Comparison of ENCODE assay signal across 31 cellular contexts in the genomic region with DNA sequence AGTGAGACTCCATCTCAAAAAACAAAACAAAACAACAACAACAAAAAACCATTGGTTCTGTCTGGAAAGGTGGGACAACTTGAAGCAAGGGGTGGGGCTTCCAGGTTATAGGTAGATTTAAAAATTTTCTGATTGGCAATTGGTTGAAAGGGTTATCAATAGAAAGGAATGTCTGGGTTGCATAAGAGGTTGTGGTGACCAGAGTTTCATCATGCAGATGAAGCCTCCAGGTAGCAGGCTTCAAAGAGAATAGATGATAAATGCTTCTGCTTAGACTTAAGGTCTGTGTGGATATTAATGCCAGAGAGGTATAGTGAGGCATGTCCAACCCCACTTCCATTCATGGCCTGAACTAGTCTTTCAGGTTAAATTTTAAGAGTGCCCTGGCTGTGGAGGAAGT.
"Had no signal": no experiment of that assay in that cellular context is flagged by ENCODE, and none has a peak within 500 bp of the region (broad histone marks: within the 10 kb centered on the region; RNA-seq: fewer than 3 reads in every experiment).

No MANE protein-coding gene starts in this region.

- H3K36me3 Mint-ChIP-seq: activated naive CD4-positive, alpha-beta T cell treated with anti-CD3 and anti-CD28 coated beads, Interleukin-2, amount 50 U/mL, for 72 hours; brain; T-cell had no signal

- H3K4me3 Mint-ChIP-seq: activated CD4-positive, alpha-beta T cell treated with anti-CD3 and anti-CD28 coated beads, Interleukin-2, amount 10 ng/mL, durations not matched to agents 24 days and 14 days; activated CD8-positive, alpha-beta T cell treated with anti-CD3 and anti-CD28 coated beads for 36 hours; activated naive CD4-positive, alpha-beta T cell treated with anti-CD3 and anti-CD28 coated beads for 36 hours; brain; T-cell; T-helper 17 cell had no signal

- DNase-seq: activated CD4-positive, alpha-beta T cell treated with anti-CD3 and anti-CD28 coated beads, Interleukin-2, amount 10 ng/mL, durations not matched to agents 24 days and 14 days; activated CD4-positive, alpha-beta T cell treated with anti-CD3 and anti-CD28 coated beads, Interleukin-2, amount 50 U/mL, for 4 hours; activated CD8-positive, alpha-beta T cell treated with anti-CD3 and anti-CD28 coated beads for 36 hours; activated gamma-delta T cell treated with Interleukin-2 at 50 U/mL for 16 hours; activated naive CD4-positive, alpha-beta T cell treated with anti-CD3 and anti-CD28 coated beads for 36 hours; activated T-cell treated with anti-CD3 and anti-CD28 coated beads, Interleukin-2, amount 50 U/mL, for 1 hour; adrenal gland; caudate nucleus; cerebellar nuclear complex; Kasumi-1; MM.1S; NCI-H1092 treated with DMSO at 0.1 percent for 48 hours; NCI-H1417; NCI-H146; NCI-H187; NCI-H2029 treated with DMSO at 0.1 percent for 48 hours; NCI-H2107; NCI-H2171; NCI-H510A; NCI-H748 treated with DMSO at 0.1 percent for 48 hours; NK-92 treated with Interleukin-12 subunit alpha and Interleukin-12 subunit beta, amount 100 ng/mL, for 24 hours; PC-9; SIG-M5; T-cell; T-helper 17 cell; WERI-Rb-1 had no signal

- H3K4me2 ChIP-seq: PC-9 had no signal

- H2AFZ ChIP-seq: PC-9 had no signal

- H3K27ac ChIP-seq: PC-9, RWPE1, WERI-Rb-1 had no signal

- H3K36me3 ChIP-seq: adrenal gland, WERI-Rb-1 had no signal

- H3K27ac Mint-ChIP-seq: activated CD4-positive, alpha-beta T cell treated with anti-CD3 and anti-CD28 coated beads, Interleukin-2, amount 10 ng/mL, durations not matched to agents 24 days and 14 days; activated CD8-positive, alpha-beta T cell treated with anti-CD3 and anti-CD28 coated beads for 36 hours; activated naive CD4-positive, alpha-beta T cell treated with anti-CD3 and anti-CD28 coated beads for 36 hours; activated naive CD4-positive, alpha-beta T cell treated with anti-CD3 and anti-CD28 coated beads, Interleukin-2, amount 50 U/mL, for 72 hours; brain; T-cell; T-helper 17 cell had no signal

- ATAC-seq: activated CD8-positive, alpha-beta T cell treated with anti-CD3 and anti-CD28 coated beads for 36 hours; activated naive CD4-positive, alpha-beta T cell treated with anti-CD3 and anti-CD28 coated beads, Interleukin-2, amount 50 U/mL, for 72 hours; Right ventricle myocardium inferior; SK-N-SH treated with all-trans-retinoic acid at 6 μM for 48 hours; T-cell; T-helper 17 cell had no signal

- H3K4me1 Mint-ChIP-seq: T-cell, T-helper 17 cell had no signal

- H3K4me3 ChIP-seq: adrenal gland, PC-9 had no signal

- H3K9me3 ChIP-seq: adrenal gland had no signal

- H3K27me3 ChIP-seq: adrenal gland had no signal

- H3K9me3 Mint-ChIP-seq: activated CD4-positive, alpha-beta T cell treated with anti-CD3 and anti-CD28 coated beads, Interleukin-2, amount 10 ng/mL, durations not matched to agents 24 days and 14 days; activated CD8-positive, alpha-beta T cell treated with anti-CD3 and anti-CD28 coated beads for 36 hours; activated naive CD4-positive, alpha-beta T cell treated with anti-CD3 and anti-CD28 coated beads for 36 hours; activated naive CD4-positive, alpha-beta T cell treated with anti-CD3 and anti-CD28 coated beads, Interleukin-2, amount 50 U/mL, for 72 hours; T-cell had no signal
